In the genomic region with DNA sequence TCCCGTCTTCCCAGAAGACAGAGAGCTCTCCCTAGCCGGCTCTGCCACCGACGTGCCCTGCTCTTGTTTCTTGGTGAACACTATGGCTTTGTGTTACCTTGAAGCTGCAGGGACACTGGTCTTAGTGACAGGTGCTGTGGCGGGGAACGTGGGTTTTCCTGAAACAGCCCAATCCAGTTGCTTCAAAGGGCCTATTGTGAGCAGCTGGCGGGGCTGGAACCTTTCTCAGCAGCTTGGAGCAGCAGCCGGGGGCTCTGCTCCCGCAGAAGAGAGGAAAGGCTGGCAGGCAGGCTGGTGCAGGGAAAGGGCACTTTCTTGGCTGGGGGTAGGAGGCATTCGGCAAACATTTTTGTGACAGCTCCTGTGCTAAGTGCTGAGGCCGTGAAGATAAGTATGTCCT, we compare ENCODE assay signal across 17 cellular contexts. TPM values are rescaled to one million over a fixed set of nuclear protein-coding genes. Genes with fewer than 3 reads are reported as not detected.
"Had no signal": no experiment of that assay in that cellular context is flagged by ENCODE, and none has a peak within 500 bp of the region (broad histone marks: within the 10 kb centered on the region; RNA-seq: fewer than 3 reads in every experiment).

No MANE protein-coding gene starts in this region.

- ATAC-seq: esophagus mucosa; left lobe of liver; stimulated activated naive CD8-positive, alpha-beta T cell treated with anti-CD3 and anti-CD28 coated beads, Interleukin-15, amount 100 ng/mL, for 72 hours; T-helper 17 cell had no signal

- DNase-seq: activated B cell treated with CpG ODN at 0.5 μM for 24 hours; activated CD4-positive, alpha-beta T cell treated with anti-CD3 and anti-CD28 coated beads, Interleukin-2, amount 10 ng/mL, durations not matched to agents 24 days and 14 days; activated CD8-positive, alpha-beta memory T cell treated with anti-CD3 and anti-CD28 coated beads for 24 hours; activated naive CD4-positive, alpha-beta T cell treated with anti-CD3 and anti-CD28 coated beads, Interleukin-2, amount 50 U/mL, for 16 hours; activated T-cell treated with anti-CD3 and anti-CD28 coated beads for 4 hours; glutamatergic neuron; mesendoderm; stimulated activated CD4-positive, alpha-beta T cell treated with anti-CD3 and anti-CD28 coated beads, Interleukin-15, amount 100 ng/mL, for 24 hours; stimulated activated CD4-positive, alpha-beta T cell treated with anti-CD3 and anti-CD28 coated beads, Interleukin-4, amount 100 ng/mL, for 24 hours; stimulated activated naive CD8-positive, alpha-beta T cell treated with anti-CD3 and anti-CD28 coated beads, Interleukin-15, amount 100 ng/mL, for 72 hours; T-helper 17 cell; tibial artery had no signal

- H3K9me3 ChIP-seq: tibial artery, vagina had no signal

- H3K27ac ChIP-seq: tibial artery, vagina had no signal

- H3K27me3 ChIP-seq: tibial artery, vagina had no signal

- H3K4me1 Mint-ChIP-seq: activated B cell treated with CpG ODN at 0.5 μM for 24 hours; activated CD4-positive, alpha-beta T cell treated with anti-CD3 and anti-CD28 coated beads, Interleukin-2, amount 10 ng/mL, durations not matched to agents 24 days and 14 days; neural crest cell; stimulated activated naive CD8-positive, alpha-beta T cell treated with anti-CD3 and anti-CD28 coated beads, Interleukin-15, amount 100 ng/mL, for 72 hours; T-helper 17 cell had no signal

- H3K36me3 ChIP-seq: tibial artery, vagina had no signal

- H3K9me3 Mint-ChIP-seq: activated B cell treated with CpG ODN at 0.5 μM for 24 hours; activated CD4-positive, alpha-beta T cell treated with anti-CD3 and anti-CD28 coated beads, Interleukin-2, amount 10 ng/mL, durations not matched to agents 24 days and 14 days; activated T-helper 2 cell treated with anti-CD3 and anti-CD28 coated beads, Interferon-gamma antibody, Interleukin-2, Interleukin-4, amounts not matched to agents 10 μg/mL and 5 μg/mL and 100 μg/mL, durations not matched to agents 14 hours and 24 hours and 36 hours; neural crest cell; stimulated activated naive CD8-positive, alpha-beta T cell treated with anti-CD3 and anti-CD28 coated beads, Interleukin-15, amount 100 ng/mL, for 72 hours had no signal

- H3K4me1 ChIP-seq: tibial artery had no signal

- H3K4me3 ChIP-seq: tibial artery, vagina had no signal

- H3K4me3 Mint-ChIP-seq: activated B cell treated with CpG ODN at 0.5 μM for 24 hours; activated CD4-positive, alpha-beta T cell treated with anti-CD3 and anti-CD28 coated beads, Interleukin-2, amount 10 ng/mL, durations not matched to agents 24 days and 14 days; neural crest cell; stimulated activated naive CD8-positive, alpha-beta T cell treated with anti-CD3 and anti-CD28 coated beads, Interleukin-15, amount 100 ng/mL, for 72 hours; T-helper 17 cell had no signal

- H3K27ac Mint-ChIP-seq: activated B cell treated with CpG ODN at 0.5 μM for 24 hours; activated CD4-positive, alpha-beta T cell treated with anti-CD3 and anti-CD28 coated beads, Interleukin-2, amount 10 ng/mL, durations not matched to agents 24 days and 14 days; activated T-helper 2 cell treated with anti-CD3 and anti-CD28 coated beads, Interferon-gamma antibody, Interleukin-2, Interleukin-4, amounts not matched to agents 10 μg/mL and 5 μg/mL and 100 μg/mL, durations not matched to agents 14 hours and 24 hours and 36 hours; T-helper 17 cell had no signal

RNA-seq across cellular contexts. Expression of gene MYZAP, which starts 12.8 kb away (rescaled TPM):
- total RNA-seq: activated CD4-positive, alpha-beta T cell treated with anti-CD3 and anti-CD28 coated beads, Interleukin-2, amount 10 ng/mL, durations not matched to agents 24 days and 14 days; activated T-helper 2 cell treated with anti-CD3 and anti-CD28 coated beads, Interferon-gamma antibody, Interleukin-2, Interleukin-4, amounts not matched to agents 10 μg/mL and 5 μg/mL and 100 μg/mL, durations not matched to agents 14 hours and 24 hours and 36 hours had no signal
